Comparison of ENCODE assay signal across 15 cellular contexts in genomic region chr10:52170776-52171175, GRCh38.
"Had no signal": no experiment of that assay in that cellular context is flagged by ENCODE, and none has a peak within 500 bp of the region (broad histone marks: within the 10 kb centered on the region; RNA-seq: fewer than 3 reads in every experiment).

No MANE protein-coding gene starts in this region.

- H3K27me3 ChIP-seq: cardiac muscle cell, gastrocnemius medialis, right lobe of liver, spleen had no signal

- H3K36me3 ChIP-seq: cardiac muscle cell, gastrocnemius medialis, right lobe of liver, spleen, WERI-Rb-1 had no signal

- H3K9me3 ChIP-seq: gastrocnemius medialis, right lobe of liver had no signal

- H3K4me1 ChIP-seq: right lobe of liver, spleen had no signal

- DNase-seq: activated CD4-positive, alpha-beta T cell treated with anti-CD3 and anti-CD28 coated beads for 48 hours; activated CD8-positive, alpha-beta memory T cell treated with anti-CD3 and anti-CD28 coated beads, Interleukin-2, amount 50 U/mL, for 48 hours; activated CD8-positive, alpha-beta T cell treated with anti-CD3 and anti-CD28 coated beads, Interleukin-2, amount 10 ng/mL, durations not matched to agents 7 days and 5 days; activated naive CD4-positive, alpha-beta T cell treated with Interleukin-2 at 50 U/mL for 16 hours; gastrocnemius medialis; occipital lobe; right lobe of liver; spleen; stimulated activated CD4-positive, alpha-beta T cell treated with anti-CD3 and anti-CD28 coated beads, Interleukin-2, amount 100 ng/mL, for 24 hours; stimulated activated naive CD4-positive, alpha-beta T cell; substantia nigra; T-helper 1 cell; WERI-Rb-1 had no signal

- H3K4me3 ChIP-seq: cardiac muscle cell, gastrocnemius medialis, right lobe of liver, spleen had no signal

- H3K27ac ChIP-seq: cardiac muscle cell, gastrocnemius medialis, right lobe of liver, spleen, WERI-Rb-1 had no signal

- ATAC-seq: activated CD8-positive, alpha-beta T cell treated with anti-CD3 and anti-CD28 coated beads, Interleukin-2, amount 10 ng/mL, durations not matched to agents 7 days and 5 days; gastrocnemius medialis; natural killer cell treated with Interleukin-12 subunit alpha and Interleukin-12 subunit beta and Interleukin-15 and Interleukin-18, amount 100 ng/mL, for 72 hours; right lobe of liver had no signal
